Comparison of ENCODE assay signal across 15 cellular contexts in genomic region chr22:17476838-17477237, GRCh38.
DNase-seq lines count a peak whose midpoint lies in the region; TF ChIP-seq lines count a peak whose summit lies in the region.
"Had no signal": no experiment of that assay in that cellular context is flagged by ENCODE, and none has a peak within 500 bp of the region (broad histone marks: within the 10 kb centered on the region; RNA-seq: fewer than 3 reads in every experiment).

No MANE protein-coding gene starts in this region.

- H3K9ac ChIP-seq in neuronal stem cell (ENCODE audit: low read depth, low read length, poor library complexity) = no peak overlapping the region

- no peak overlapping the region for H3K4ac ChIP-seq in neuronal stem cell (ENCODE audit: low read length)

- no peak overlapping the region for H3K4me3 ChIP-seq in epithelial cell of esophagus (ENCODE audit: low read length)
- no peak overlapping the region for H3K4me3 ChIP-seq in neuronal stem cell (ENCODE audit: low read length in 2 of 2)

- H3K79me1 ChIP-seq in neuronal stem cell (ENCODE audit: low read depth, low read length) = no peaks in the 10 kb centered on the region

- intact Hi-C loops in Calu3 (cut with micrococcal nuclease; ENCODE audit: unreplicated experiment) = no loop called here

- no peak overlapping the region for H3K23ac ChIP-seq in neuronal stem cell (ENCODE audit: low read depth, low read length, poor library complexity)

- H4K91ac ChIP-seq in neuronal stem cell (ENCODE audit: low read depth, low read length, poor library complexity) = no peak overlapping the region

- no peak overlapping the region for H3K14ac ChIP-seq in neuronal stem cell (ENCODE audit: low read length)

- BruUV-seq in Calu3 (replicated peaks; lab: Mats Ljungman, UMichigan) = no TSS peak

- peak overlapping the region; percentile 91 for H3K27ac ChIP-seq in neuronal stem cell (replicated peaks; ENCODE audit: low read length)
- H3K27ac ChIP-seq: pancreas had no signal

- H3K27me3 Mint-ChIP-seq in Calu3 (ENCODE audit: unreplicated experiment) = peaks cover 91% of the 10 kb centered on the region
- peaks cover 21% of the 10 kb centered on the region for H3K27me3 Mint-ChIP-seq in osteocyte (ENCODE audit: unreplicated experiment)

- H3K4me1 ChIP-seq in neuronal stem cell (ENCODE audit: control insufficient read depth in 2 of 2, insufficient read depth in 1 of 2, low read depth in 1 of 2, low read length in 2 of 2) = peaks cover 33 to 35% of the 10 kb centered on the region in 2 donors

- H3K36me3 ChIP-seq in neuronal stem cell (replicated peaks in 1 of 2; ENCODE audit: control insufficient read depth in 2 of 2, insufficient read depth in 2 of 2, low read length in 2 of 2) = peaks cover 5 to 44% of the 10 kb centered on the region in 2 donors
- H3K36me3 ChIP-seq: pancreas had no signal

- H4K8ac ChIP-seq in neuronal stem cell (ENCODE audit: low read depth, low read length) = no peak overlapping the region

- H3K4me1 Mint-ChIP-seq in Calu3 (ENCODE audit: low read depth, unreplicated experiment) (no peaks in the 10 kb centered on the region), osteocyte (ENCODE audit: unreplicated experiment) (no peaks in the 10 kb centered on the region)

- H2BK15ac ChIP-seq in neuronal stem cell (ENCODE audit: low read length) = no peak overlapping the region

- H3K9me3 ChIP-seq in neuronal stem cell (replicated peaks in 1 of 2; ENCODE audit: control insufficient read depth in 2 of 2, insufficient read depth in 1 of 2, low read depth in 1 of 2, low read length in 2 of 2) = no peaks in the 10 kb centered on the region
- H3K9me3 ChIP-seq: pancreas had no signal

- H2AK5ac ChIP-seq in neuronal stem cell (ENCODE audit: low read depth, low read length) = no peak overlapping the region

- WGBS in neuronal stem cell (ENCODE audit: extremely low coverage in 2 of 2, insufficient read length in 2 of 2, insufficient replicate concordance in 1 of 2), 2 donors = no CpG with 5 or more reads among the region's 5 CpGs

- no peak overlapping the region for H3K4me2 ChIP-seq in neuronal stem cell (ENCODE audit: insufficient read depth, low read length, poor library complexity, severe bottlenecking)

- H2BK120ac ChIP-seq in neuronal stem cell (ENCODE audit: low read depth, low read length) = no peak overlapping the region

- H2AFZ ChIP-seq in neuronal stem cell (ENCODE audit: low read length) = no peak overlapping the region

- no peak overlapping the region for H3K18ac ChIP-seq in neuronal stem cell (ENCODE audit: low read length)

- H3K36me3 Mint-ChIP-seq in Calu3 (ENCODE audit: insufficient read depth, unreplicated experiment) (no peaks in the 10 kb centered on the region), osteocyte (ENCODE audit: unreplicated experiment) (no peaks in the 10 kb centered on the region)

- TF ChIP-seq CTCF in epithelial cell of esophagus (IDR thresholded peaks at IDR 0.05; ENCODE audit: insufficient read depth, low read depth, low read length, missing control alignments) (no peak), Calu3 (IDR thresholded peaks at IDR 0.05; ENCODE audit: unreplicated experiment) (no peak), osteocyte (IDR thresholded peaks at IDR 0.05) (no peak)

- DNase-seq in NCI-H2171 treated with DMSO at 0.1 percent for 48 hours (lab: John Stamatoyannopoulos, UW) = peak; percentile 35
- DNase-seq in NCI-H2171 (lab: John Stamatoyannopoulos, UW) = no peak
- DNase-seq in OCI-M1 (lab: John Stamatoyannopoulos, UW) = peak; percentile 43
- peak; percentile 11 for DNase-seq in epithelial cell of esophagus (ENCODE audit: low read depth)
- DNase-seq in neuronal stem cell (ENCODE audit: low spot score) = no peak
- no peak for DNase-seq in NCI-H187 treated with DMSO at 0.1 percent for 48 hours (lab: John Stamatoyannopoulos, UW)
- DNase-seq in Calu3 = no peak
- no peak for DNase-seq in osteocyte (ENCODE audit: extremely low spot score, unreplicated experiment)
- DNase-seq: 8988T, activated gamma-delta T cell treated with Interleukin-2 at 50 U/mL for 16 hours, GF-D8, H7, MM.1S, NCI-H524, pancreas had no signal

- CTCF ChIA-PET in Calu3 (lab: Charles Lee) = no interaction called here

- no peaks in the 10 kb centered on the region for H3K27me3 ChIP-seq in neuronal stem cell (ENCODE audit: control insufficient read depth in 3 of 3, insufficient read depth in 3 of 3, low read depth in 1 of 3, low read length in 3 of 3)
- H3K27me3 ChIP-seq: pancreas had no signal

- H3K9me3 Mint-ChIP-seq in Calu3 (ENCODE audit: low read depth, unreplicated experiment) = no peaks in the 10 kb centered on the region
- no peaks in the 10 kb centered on the region for H3K9me3 Mint-ChIP-seq in osteocyte (ENCODE audit: unreplicated experiment)

- H3K27ac Mint-ChIP-seq in Calu3 (ENCODE audit: unreplicated experiment) (no peak overlapping the region), osteocyte (ENCODE audit: unreplicated experiment) (no peak overlapping the region)

- no peak overlapping the region for H3K4me3 Mint-ChIP-seq in Calu3 (ENCODE audit: low read depth, unreplicated experiment)
- H3K4me3 Mint-ChIP-seq in osteocyte (ENCODE audit: unreplicated experiment) = no peak overlapping the region

- H2BK5ac ChIP-seq in neuronal stem cell (ENCODE audit: low read length) = no peak overlapping the region

- H2BK12ac ChIP-seq in neuronal stem cell (ENCODE audit: low read length) = no peak overlapping the region

Comparison
In these comparisons a context has a peak if more than half of its experiments do, and no peak if none do; other contexts are left out.
1. DNase-seq: peak in NCI-H2171 treated with DMSO at 0.1 percent for 48 hours (single experiment), OCI-M1 (single experiment) and epithelial cell of esophagus (single experiment); none in NCI-H2171 (single experiment), neuronal stem cell (single experiment), NCI-H187 treated with DMSO at 0.1 percent for 48 hours (single experiment), Calu3 (single experiment) and osteocyte (single experiment).